14 cellular contexts compared by ENCODE assay signal in the genomic region with DNA sequence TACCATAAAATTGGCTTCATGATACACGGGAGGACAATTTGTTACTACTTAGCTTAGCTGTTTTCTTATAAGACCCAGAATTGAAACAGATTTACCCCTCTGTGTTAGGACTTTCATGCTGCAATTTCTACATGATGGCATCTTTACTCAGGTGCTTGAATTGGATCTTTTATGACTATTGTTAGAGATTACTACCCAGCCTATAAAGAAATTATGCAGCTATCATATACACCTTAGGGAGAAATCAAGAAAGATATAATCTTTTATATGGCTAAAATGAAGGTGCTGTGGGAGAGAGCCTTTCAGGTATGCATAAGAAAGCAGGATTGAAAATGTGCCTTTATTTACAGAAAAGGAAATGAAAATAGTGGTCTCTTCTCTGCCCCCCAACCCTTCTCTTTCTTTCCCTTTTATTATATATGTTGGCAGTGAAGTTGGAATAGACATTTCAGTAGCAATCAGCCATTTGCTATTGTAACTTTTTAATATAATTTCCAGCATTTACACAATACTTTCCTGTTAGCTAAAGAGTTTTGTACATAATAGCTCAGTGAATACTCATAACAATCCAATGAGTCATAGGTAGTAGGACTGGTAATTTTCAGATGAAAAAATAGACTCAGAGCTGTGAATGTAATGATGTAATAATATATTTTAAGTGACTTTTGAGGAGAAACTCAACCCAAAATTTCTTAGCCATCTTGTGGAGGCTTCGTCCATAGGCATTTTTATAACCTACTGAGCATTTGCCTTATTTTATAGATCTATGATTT.
DNase-seq lines count a peak whose midpoint lies in the region; ATAC-seq and TF ChIP-seq lines count a peak whose summit lies in the region.
"Had no signal": no experiment of that assay in that cellular context is flagged by ENCODE, and none has a peak within 500 bp of the region (broad histone marks: within the 10 kb centered on the region; RNA-seq: fewer than 3 reads in every experiment).

No MANE protein-coding gene starts in this region.

- H3K9me3 ChIP-seq in HEK293 (ENCODE audit: control insufficient read depth, insufficient read depth, low read depth, low read length) (no peaks in the 10 kb centered on the region), smooth muscle cell (replicated peaks; ENCODE audit: low read depth) (no peaks in the 10 kb centered on the region)

- no peak for ATAC-seq in GM21723 (IDR thresholded peaks at IDR 0.05; ENCODE audit: unreplicated experiment)
- ATAC-seq: psoas muscle had no signal

- no peak overlapping the region for H3K27ac ChIP-seq in HEK293 (ENCODE audit: extremely low read depth, low read depth, low read length)
- peak overlapping the region; percentile 28 for H3K27ac ChIP-seq in smooth muscle cell (ENCODE audit: low read depth)
- H3K27ac ChIP-seq: HL-60, psoas muscle had no signal

- POLR2A ChIA-PET in HEK293 (lab: Yijun Ruan, JAX): no interaction called here

- CTCF ChIA-PET in HEK293 (lab: Yijun Ruan, JAX): no interaction called here

- H3K36me3 ChIP-seq in HEK293 (ENCODE audit: control insufficient read depth in 2 of 2, insufficient read depth in 1 of 2, low read length in 2 of 2): no peaks in the 10 kb centered on the region
- H3K36me3 ChIP-seq in smooth muscle cell (ENCODE audit: low read depth): no peaks in the 10 kb centered on the region
- H3K36me3 ChIP-seq in H7 (replicated peaks; ENCODE audit: control insufficient read depth, insufficient read depth, low read length): no peaks in the 10 kb centered on the region

- peak; percentile 8 for DNase-seq in SIG-M5 (lab: John Stamatoyannopoulos, UW)
- DNase-seq in fibroblast of the aortic adventitia (ENCODE audit: low read depth): peak; percentile 67
- no peak for DNase-seq in smooth muscle cell (lab: John Stamatoyannopoulos, UW; ENCODE audit: unreplicated experiment)
- no peak for DNase-seq in H7
- DNase-seq in NCI-H1930 (lab: John Stamatoyannopoulos, UW): no peak
- DNase-seq in hippocampal formation (lab: John Stamatoyannopoulos, UW): no peak
- DNase-seq: activated CD4-positive, alpha-beta T cell treated with anti-CD3 and anti-CD28 coated beads, Interleukin-2, amount 10 ng/mL, durations not matched to agents 24 days and 14 days; hypothalamus; NCI-H1417 treated with DMSO at 0.1 percent for 48 hours; NCI-H82; psoas muscle had no signal

- no peak overlapping the region for H3K9ac ChIP-seq in smooth muscle cell (ENCODE audit: low read depth)

- H3K4me3 ChIP-seq in HEK293 (ENCODE audit: low read depth, low read length): no peak overlapping the region
- H3K4me3 ChIP-seq in fibroblast of the aortic adventitia (ENCODE audit: low read depth, low read length): no peak overlapping the region
- no peak overlapping the region for H3K4me3 ChIP-seq in smooth muscle cell
- no peak overlapping the region for H3K4me3 ChIP-seq in H7 (ENCODE audit: insufficient read depth, low read depth, low read length)
- H3K4me3 ChIP-seq: psoas muscle had no signal

- H3K79me2 ChIP-seq in smooth muscle cell (ENCODE audit: low read depth): no peaks in the 10 kb centered on the region

- TF ChIP-seq CTCF in HEK293 (tag by site-specific recombination; IDR thresholded peaks at IDR 0.05) (no peak), fibroblast of the aortic adventitia (IDR thresholded peaks at IDR 0.05; ENCODE audit: insufficient read depth, low read length) (no peak), smooth muscle cell (IDR thresholded peaks at IDR 0.05; ENCODE audit: borderline replicate concordance, insufficient read depth, poor library complexity, severe bottlenecking) (no peak)

- H4K20me1 ChIP-seq in smooth muscle cell (ENCODE audit: low read depth): no peaks in the 10 kb centered on the region

- no peaks in the 10 kb centered on the region for H3F3A ChIP-seq in smooth muscle cell (ENCODE audit: low read depth)

- H3K4me1 ChIP-seq in HEK293 (ENCODE audit: control insufficient read depth, insufficient read depth, low read length): no peaks in the 10 kb centered on the region; the same call in 1 of the 2 replicates
- peaks cover 25% of the 10 kb centered on the region for H3K4me1 ChIP-seq in smooth muscle cell (ENCODE audit: low read depth)
- H3K4me1 ChIP-seq: psoas muscle had no signal

- H2AFZ ChIP-seq in smooth muscle cell (ENCODE audit: low read depth): no peak overlapping the region

- WGBS in smooth muscle cell (ENCODE audit: low lambda C conversion rate): 85% methylated on average over 2 of the region's 2 CpGs

- H3K27me3 ChIP-seq in smooth muscle cell (ENCODE audit: low read depth) (no peaks in the 10 kb centered on the region), H7 (ENCODE audit: control insufficient read depth, insufficient read depth, low read length) (no peaks in the 10 kb centered on the region)

- H3K4me2 ChIP-seq in smooth muscle cell: peak overlapping the region; percentile 64

TF ChIP-seq in HEK293, 187 proteins besides CTCF, POLR2A, EP300 and RAD21 (continues in another document):
- TF ChIP-seq, protein P1, sequence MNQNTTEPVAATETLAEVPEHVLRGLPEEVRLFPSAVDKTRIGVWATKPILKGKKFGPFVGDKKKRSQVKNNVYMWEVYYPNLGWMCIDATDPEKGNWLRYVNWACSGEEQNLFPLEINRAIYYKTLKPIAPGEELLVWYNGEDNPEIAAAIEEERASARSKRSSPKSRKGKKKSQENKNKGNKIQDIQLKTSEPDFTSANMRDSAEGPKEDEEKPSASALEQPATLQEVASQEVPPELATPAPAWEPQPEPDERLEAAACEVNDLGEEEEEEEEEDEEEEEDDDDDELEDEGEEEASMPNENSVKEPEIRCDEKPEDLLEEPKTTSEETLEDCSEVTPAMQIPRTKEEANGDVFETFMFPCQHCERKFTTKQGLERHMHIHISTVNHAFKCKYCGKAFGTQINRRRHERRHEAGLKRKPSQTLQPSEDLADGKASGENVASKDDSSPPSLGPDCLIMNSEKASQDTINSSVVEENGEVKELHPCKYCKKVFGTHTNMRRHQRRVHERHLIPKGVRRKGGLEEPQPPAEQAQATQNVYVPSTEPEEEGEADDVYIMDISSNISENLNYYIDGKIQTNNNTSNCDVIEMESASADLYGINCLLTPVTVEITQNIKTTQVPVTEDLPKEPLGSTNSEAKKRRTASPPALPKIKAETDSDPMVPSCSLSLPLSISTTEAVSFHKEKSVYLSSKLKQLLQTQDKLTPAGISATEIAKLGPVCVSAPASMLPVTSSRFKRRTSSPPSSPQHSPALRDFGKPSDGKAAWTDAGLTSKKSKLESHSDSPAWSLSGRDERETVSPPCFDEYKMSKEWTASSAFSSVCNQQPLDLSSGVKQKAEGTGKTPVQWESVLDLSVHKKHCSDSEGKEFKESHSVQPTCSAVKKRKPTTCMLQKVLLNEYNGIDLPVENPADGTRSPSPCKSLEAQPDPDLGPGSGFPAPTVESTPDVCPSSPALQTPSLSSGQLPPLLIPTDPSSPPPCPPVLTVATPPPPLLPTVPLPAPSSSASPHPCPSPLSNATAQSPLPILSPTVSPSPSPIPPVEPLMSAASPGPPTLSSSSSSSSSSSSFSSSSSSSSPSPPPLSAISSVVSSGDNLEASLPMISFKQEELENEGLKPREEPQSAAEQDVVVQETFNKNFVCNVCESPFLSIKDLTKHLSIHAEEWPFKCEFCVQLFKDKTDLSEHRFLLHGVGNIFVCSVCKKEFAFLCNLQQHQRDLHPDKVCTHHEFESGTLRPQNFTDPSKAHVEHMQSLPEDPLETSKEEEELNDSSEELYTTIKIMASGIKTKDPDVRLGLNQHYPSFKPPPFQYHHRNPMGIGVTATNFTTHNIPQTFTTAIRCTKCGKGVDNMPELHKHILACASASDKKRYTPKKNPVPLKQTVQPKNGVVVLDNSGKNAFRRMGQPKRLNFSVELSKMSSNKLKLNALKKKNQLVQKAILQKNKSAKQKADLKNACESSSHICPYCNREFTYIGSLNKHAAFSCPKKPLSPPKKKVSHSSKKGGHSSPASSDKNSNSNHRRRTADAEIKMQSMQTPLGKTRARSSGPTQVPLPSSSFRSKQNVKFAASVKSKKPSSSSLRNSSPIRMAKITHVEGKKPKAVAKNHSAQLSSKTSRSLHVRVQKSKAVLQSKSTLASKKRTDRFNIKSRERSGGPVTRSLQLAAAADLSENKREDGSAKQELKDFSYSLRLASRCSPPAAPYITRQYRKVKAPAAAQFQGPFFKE (tag by site-specific recombination; IDR thresholded peaks at IDR 0.05; ENCODE audit: borderline replicate concordance): no peak
- TF ChIP-seq ZNF654 (tag by site-specific recombination; IDR thresholded peaks at IDR 0.05; ENCODE audit: low read depth) (no peak), MEIS1 (CRISPR knock-in tag; IDR thresholded peaks at IDR 0.05; ENCODE audit: borderline replicate concordance) (no peak), KLF8 (tag by site-specific recombination; IDR thresholded peaks at IDR 0.05) (no peak), ZBTB17 (tag by site-specific recombination; IDR thresholded peaks at IDR 0.05) (no peak), ZNF549 (tag by site-specific recombination; IDR thresholded peaks at IDR 0.05) (no peak), ZNF629 (tag by site-specific recombination; IDR thresholded peaks at IDR 0.05) (0 out of 2 replicates have a peak, but pooled peaks have one; percentile 22), ZNF664 (tag by site-specific recombination; IDR thresholded peaks at IDR 0.05) (peak; percentile 86), FEZF1 (tag by site-specific recombination; IDR thresholded peaks at IDR 0.05) (no peak)
- TF ChIP-seq, protein P2, sequence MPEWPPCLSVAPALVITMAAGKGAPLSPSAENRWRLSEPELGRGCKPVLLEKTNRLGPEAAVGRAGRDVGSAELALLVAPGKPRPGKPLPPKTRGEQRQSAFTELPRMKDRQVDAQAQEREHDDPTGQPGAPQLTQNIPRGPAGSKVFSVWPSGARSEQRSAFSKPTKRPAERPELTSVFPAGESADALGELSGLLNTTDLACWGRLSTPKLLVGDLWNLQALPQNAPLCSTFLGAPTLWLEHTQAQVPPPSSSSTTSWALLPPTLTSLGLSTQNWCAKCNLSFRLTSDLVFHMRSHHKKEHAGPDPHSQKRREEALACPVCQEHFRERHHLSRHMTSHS (tag by site-specific recombination; IDR thresholded peaks at IDR 0.05): no peak
- TF ChIP-seq, protein P3, sequence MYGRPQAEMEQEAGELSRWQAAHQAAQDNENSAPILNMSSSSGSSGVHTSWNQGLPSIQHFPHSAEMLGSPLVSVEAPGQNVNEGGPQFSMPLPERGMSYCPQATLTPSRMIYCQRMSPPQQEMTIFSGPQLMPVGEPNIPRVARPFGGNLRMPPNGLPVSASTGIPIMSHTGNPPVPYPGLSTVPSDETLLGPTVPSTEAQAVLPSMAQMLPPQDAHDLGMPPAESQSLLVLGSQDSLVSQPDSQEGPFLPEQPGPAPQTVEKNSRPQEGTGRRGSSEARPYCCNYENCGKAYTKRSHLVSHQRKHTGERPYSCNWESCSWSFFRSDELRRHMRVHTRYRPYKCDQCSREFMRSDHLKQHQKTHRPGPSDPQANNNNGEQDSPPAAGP (tag by site-specific recombination; IDR thresholded peaks at IDR 0.05): no peak

Comparison
In these comparisons a context has a peak if more than half of its experiments do, and no peak if none do; other contexts are left out.
1. DNase-seq: peak in SIG-M5 (single experiment) and fibroblast of the aortic adventitia (single experiment); none in smooth muscle cell (single experiment), H7 (single experiment), NCI-H1930 (0 of 2) and hippocampal formation (0 of 2).